9 cellular contexts compared by ENCODE assay signal in the genomic region with DNA sequence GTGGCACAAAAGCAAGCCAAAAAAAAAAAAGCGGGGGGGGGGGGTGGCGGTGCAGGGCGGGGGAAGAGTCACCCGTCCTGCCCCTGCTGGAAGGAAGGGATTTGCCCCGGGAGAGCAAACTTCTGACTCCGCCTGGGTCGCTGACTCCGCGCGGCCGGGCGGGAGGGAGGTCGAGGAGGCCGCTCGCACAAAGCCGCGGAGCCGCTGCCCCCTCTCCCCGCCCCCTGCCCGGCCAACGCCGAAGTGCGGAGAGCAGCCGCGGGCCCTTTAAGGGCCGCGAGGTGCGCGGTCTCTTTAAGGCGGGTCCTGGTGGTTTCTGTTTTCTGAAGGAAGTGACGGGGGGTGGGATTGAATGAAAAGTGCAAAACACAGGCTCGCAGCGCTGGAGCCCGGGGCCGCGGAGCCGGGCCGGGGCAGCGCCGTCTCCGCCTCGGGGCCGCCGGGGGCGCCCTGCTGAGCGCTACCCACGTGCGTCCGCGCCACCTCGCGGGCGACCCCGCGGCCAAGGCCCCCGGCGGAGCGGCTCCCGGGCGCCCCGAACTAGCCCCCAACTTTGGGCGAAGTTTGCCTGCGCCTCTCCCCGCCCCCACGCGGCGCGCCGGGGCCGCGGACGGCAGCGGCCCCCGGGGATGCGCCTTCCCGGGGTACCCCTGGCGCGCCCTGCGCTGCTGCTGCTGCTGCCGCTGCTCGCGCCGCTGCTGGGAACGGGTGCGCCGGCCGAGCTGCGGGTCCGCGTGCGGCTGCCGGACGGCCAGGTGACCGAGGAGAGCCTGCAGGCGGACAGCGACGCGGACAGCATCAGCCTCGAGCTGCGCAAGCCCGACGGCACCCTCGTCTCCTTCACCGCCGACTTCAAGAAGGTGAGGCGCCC. TPM values are rescaled to one million over a fixed set of nuclear protein-coding genes. Genes with fewer than 3 reads are reported as not detected.
DNase-seq lines count a peak whose midpoint lies in the region; ATAC-seq, FAIRE-seq and TF ChIP-seq lines count a peak whose summit lies in the region.
"Had no signal": no experiment of that assay in that cellular context is flagged by ENCODE, and none has a peak within 500 bp of the region (broad histone marks: within the 10 kb centered on the region; RNA-seq: fewer than 3 reads in every experiment).

Gene OAF, plus strand, starts transcription at position 382 of the 871 bp plus-strand sequence. Its CDS starts 248 bp downstream, at position 630.

- WGBS in HUES64: under 1% methylated on average over 103 of the region's 106 CpGs

- peak within 1 kb of the TSS; percentile 43 for H3K27ac ChIP-seq in CD8-positive, alpha-beta memory T cell (ENCODE audit: low read depth, low read length)
- H3K27ac ChIP-seq in HUES64 (ENCODE audit: low read depth, low read length) (no peak within 1 kb of the TSS), right atrium auricular region (peak within 1 kb of the TSS; percentile 71 to 72)

- no peak within 1 kb of the TSS; the same call in 1 of the 2 replicates for H3K9ac ChIP-seq in HUES64 (ENCODE audit: low read depth, low read length)

- ATAC-seq in GM21360 (IDR thresholded peaks at IDR 0.05; ENCODE audit: unreplicated experiment): peak; percentile 81
- peak; percentile 87 to 95 (median 91) for ATAC-seq in T-cell (replicated peaks in 1 of 4)

- peaks cover 22 to 26% of the 10 kb centered on the region in 2 donors for H3K27me3 Mint-ChIP-seq in CD8-positive, alpha-beta memory T cell
- H3K27me3 Mint-ChIP-seq in T-cell: peaks cover 23 to 38% of the 10 kb centered on the region in 2 donors

- peak within 1 kb of the TSS; percentile 84 to 98 (median 92) for H3K4me3 Mint-ChIP-seq in CD8-positive, alpha-beta memory T cell
- peak within 1 kb of the TSS; percentile 88 to 96 (median 91) for H3K4me3 Mint-ChIP-seq in T-cell

- H3K4me1 Mint-ChIP-seq in CD8-positive, alpha-beta memory T cell: peaks cover 12 to 22% (median 15%) of the 10 kb centered on the region in 3 donors
- peaks cover 16 to 25% (median 16%) of the 10 kb centered on the region in 3 donors for H3K4me1 Mint-ChIP-seq in T-cell

- H3K9me3 Mint-ChIP-seq in CD8-positive, alpha-beta memory T cell: peaks cover 0 to under 1% (median 0%) of the 10 kb centered on the region in 5 donors
- H3K9me3 Mint-ChIP-seq in T-cell: no peaks in the 10 kb centered on the region

- no peaks in the 10 kb centered on the region for H3K36me3 ChIP-seq in CD8-positive, alpha-beta memory T cell (ENCODE audit: insufficient read depth, low read length)
- H3K36me3 ChIP-seq in HUES64 (ENCODE audit: insufficient read depth, low read length): no peaks in the 10 kb centered on the region
- no peaks in the 10 kb centered on the region for H3K36me3 ChIP-seq in right atrium auricular region

- H3K27me3 ChIP-seq in CD8-positive, alpha-beta memory T cell (ENCODE audit: insufficient read depth, low read length, poor library complexity, severe bottlenecking): no peaks in the 10 kb centered on the region
- H3K27me3 ChIP-seq in HUES64 (ENCODE audit: insufficient read depth, low read length): peaks cover 95% of the 10 kb centered on the region
- H3K27me3 ChIP-seq in right atrium auricular region: no peaks in the 10 kb centered on the region

- DNase-seq in CD8-positive, alpha-beta memory T cell: peak; percentile 24 to 80 (median 59)
- DNase-seq in T-cell (peak; percentile 4 to 66 (median 46)), anterior cingulate cortex (lab: John Stamatoyannopoulos, UW) (peak in 47 of 58 donors; percentile 13 to 78 (median 53)), right atrium auricular region (ENCODE audit: low spot score) (peak; percentile 82), pulmonary artery endothelial cell (ENCODE audit: low read depth, low spot score) (peak; percentile 40), urothelium cell line (ENCODE audit: low spot score) (peak; percentile 77)

- peaks cover 0 to 1% (median 0%) of the 10 kb centered on the region in 3 donors for H3K36me3 Mint-ChIP-seq in CD8-positive, alpha-beta memory T cell
- no peaks in the 10 kb centered on the region for H3K36me3 Mint-ChIP-seq in T-cell

- CTCF ChIA-PET in CD8-positive, alpha-beta memory T cell (lab: Charles Lee): interaction anchor here (1.7 kb wide), 1 partner anchor 14 kb away, joined by 4 read pairs; no protein-coding TSS in a partner anchor
- CTCF ChIA-PET in T-cell (lab: Charles Lee): no interaction called here

- POLR2A ChIA-PET in CD8-positive, alpha-beta memory T cell (lab: Charles Lee): no interaction called here
- POLR2A ChIA-PET in T-cell (lab: Charles Lee): no interaction called here

- no peak for FAIRE-seq in urothelium cell line (lab: Jason Lieb, UNC)
- FAIRE-seq: islet of Langerhans had no signal

- peaks cover 13% of the 10 kb centered on the region for H3K4me1 ChIP-seq in CD8-positive, alpha-beta memory T cell (ENCODE audit: insufficient read depth, low read length)
- H3K4me1 ChIP-seq in HUES64 (ENCODE audit: insufficient read depth, low read length): peaks cover 17% of the 10 kb centered on the region
- H3K4me1 ChIP-seq in right atrium auricular region: peaks cover 0 to 66% of the 10 kb centered on the region in 2 donors

- peak in 1 of 2 donors; percentile 42 for TF ChIP-seq CTCF in right atrium auricular region (IDR thresholded peaks at IDR 0.05)

- no peaks in the 10 kb centered on the region for H3K9me3 ChIP-seq in CD8-positive, alpha-beta memory T cell (ENCODE audit: low read length)
- H3K9me3 ChIP-seq in HUES64 (ENCODE audit: insufficient read depth, low read depth, low read length) (no peaks in the 10 kb centered on the region), right atrium auricular region (no peaks in the 10 kb centered on the region)

- H3K27ac Mint-ChIP-seq in CD8-positive, alpha-beta memory T cell: peak within 1 kb of the TSS in 6 of 8 donors; percentile 22 to 90 (median 74)
- H3K27ac Mint-ChIP-seq in T-cell: peak within 1 kb of the TSS; percentile 47 to 78

- H3K4me3 ChIP-seq in CD8-positive, alpha-beta memory T cell (ENCODE audit: low read length): peak within 1 kb of the TSS; percentile 70
- H3K4me3 ChIP-seq in HUES64 (ENCODE audit: low read length): peak within 1 kb of the TSS; percentile 54
- peak within 1 kb of the TSS; percentile 49 to 64 for H3K4me3 ChIP-seq in right atrium auricular region

RNA-seq across cellular contexts. Expression of gene OAF, which starts in this region (rescaled TPM):
- total RNA-seq in CD8-positive, alpha-beta memory T cell: 1 to 10 TPM; 3.0 to 3.4 TPM
- polyA plus RNA-seq in CD8-positive, alpha-beta memory T cell: 2.6 TPM
- 2.9 TPM for polyA plus RNA-seq in HUES64 (2013, experiment 1 of 2)
- 6.2 TPM for polyA plus RNA-seq in HUES64 (2013, experiment 2 of 2)
- total RNA-seq in T-cell: 1 to 10 TPM; 3.2 to 6.0 (median 4.0) TPM
- 10 to 100 TPM; 27.9 to 43.6 TPM for total RNA-seq in right atrium auricular region
- 3.3 and 4.2 TPM in 2 replicates for total RNA-seq in pulmonary artery endothelial cell
